Comparison of ENCODE assay signal across 10 cellular contexts in the genomic region with DNA sequence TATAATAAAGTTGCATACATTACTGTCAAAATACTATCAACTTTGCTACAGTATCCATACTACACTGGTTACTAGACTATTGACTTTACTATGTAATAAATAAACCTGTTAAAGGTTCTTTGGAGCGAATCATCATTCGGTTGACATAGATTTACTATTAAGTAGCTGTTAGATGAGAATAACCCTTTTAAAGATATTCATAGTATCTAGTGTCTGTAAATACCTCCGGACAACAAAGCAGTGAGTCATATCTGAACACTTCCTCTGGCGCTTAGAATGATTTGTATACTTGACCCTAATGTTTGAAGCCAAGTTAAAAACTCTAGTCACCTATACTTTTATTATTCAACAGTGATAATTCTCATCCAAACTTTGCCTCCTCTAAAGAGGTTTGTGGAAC.
DNase-seq lines count a peak whose midpoint lies in the region; ATAC-seq and TF ChIP-seq lines count a peak whose summit lies in the region.
"Had no signal": no experiment of that assay in that cellular context is flagged by ENCODE, and none has a peak within 500 bp of the region (broad histone marks: within the 10 kb centered on the region; RNA-seq: fewer than 3 reads in every experiment).

No MANE protein-coding gene starts in this region.

- no peaks in the 10 kb centered on the region for H3K36me3 Mint-ChIP-seq in Caco-2 (ENCODE audit: insufficient read depth, unreplicated experiment)
- H3K36me3 Mint-ChIP-seq in GM23338 (ENCODE audit: low read depth), result no peaks in the 10 kb centered on the region

- TF ChIP-seq RAD21 in Ishikawa (IDR thresholded peaks at IDR 0.05; ENCODE audit: low read depth), result no peak

- POLR2A ChIA-PET in Caco-2 (lab: Charles Lee), result no interaction called here

- no peaks in the 10 kb centered on the region for H3F3A ChIP-seq in GM23338 (replicated peaks; ENCODE audit: low read depth)

- H3K36me3 ChIP-seq in Caco-2 (ENCODE audit: control insufficient read depth, insufficient read depth, low read length) (no peaks in the 10 kb centered on the region), GM23338 (ENCODE audit: insufficient read depth) (no peaks in the 10 kb centered on the region), MG63 (no peaks in the 10 kb centered on the region)
- H3K36me3 ChIP-seq: BLaER1 treated with 17β-estradiol and CSF1 and Interleukin-3, amounts not matched to agents 10 nM and 100 nM had no signal

- H3K4me3 Mint-ChIP-seq in Caco-2 (ENCODE audit: unreplicated experiment) (no peak overlapping the region), GM23338 (no peak overlapping the region)
- H3K4me3 Mint-ChIP-seq: effector memory CD8-positive, alpha-beta T cell had no signal

- TF ChIP-seq CTCF in Caco-2 (IDR thresholded peaks at IDR 0.05; ENCODE audit: insufficient read depth in 1 of 2, low read depth in 1 of 2, low read length in 1 of 2, severe bottlenecking in 1 of 2, unreplicated experiment in 1 of 2) (no peak), GM23338 (conservative IDR thresholded peaks at IDR 0.05; ENCODE audit: low read depth in 2 of 2) (no peak), epithelial cell of proximal tubule (conservative IDR thresholded peaks at IDR 0.05; ENCODE audit: low read depth, low read length) (no peak)

- no peak overlapping the region for H3K4me3 ChIP-seq in Caco-2 (ENCODE audit: low read depth, low read length)
- H3K4me3 ChIP-seq in GM23338, result no peak overlapping the region
- no peak overlapping the region for H3K4me3 ChIP-seq in epithelial cell of proximal tubule (ENCODE audit: low read depth, low read length)
- H3K4me3 ChIP-seq in right cardiac atrium (ENCODE audit: low read length), result no peak overlapping the region
- no peak overlapping the region for H3K4me3 ChIP-seq in MG63
- H3K4me3 ChIP-seq: BLaER1 treated with 17β-estradiol and CSF1 and Interleukin-3, amounts not matched to agents 10 nM and 100 nM had no signal

- H3K79me2 ChIP-seq in GM23338 (replicated peaks; ENCODE audit: insufficient read depth), result no peaks in the 10 kb centered on the region

- intact Hi-C loops in Caco-2 (cut with micrococcal nuclease; ENCODE audit: unreplicated experiment) (no loop called here), right cardiac atrium (cut with DNase I) (no loop called here)

- no TSS peak for BruUV-seq in Caco-2 (replicated peaks; lab: Mats Ljungman, UMichigan)

- 40% methylated on average over 4 of the region's 4 CpGs for WGBS in right cardiac atrium

- H3K9me3 ChIP-seq in Caco-2 (no peaks in the 10 kb centered on the region), right cardiac atrium (ENCODE audit: control insufficient read depth, low read length) (no peaks in the 10 kb centered on the region), MG63 (no peaks in the 10 kb centered on the region)
- H3K9me3 ChIP-seq: BLaER1 treated with 17β-estradiol and CSF1 and Interleukin-3, amounts not matched to agents 10 nM and 100 nM had no signal

- no peak for DNase-seq in Caco-2
- DNase-seq in GM23338 (ENCODE audit: low spot score), result no peak
- DNase-seq in epithelial cell of proximal tubule (ENCODE audit: low read depth), result peak; percentile 63
- no peak for DNase-seq in iPS-NIHi7 (ENCODE audit: extremely low spot score)
- no peak for DNase-seq in right cardiac atrium
- DNase-seq in MG63, result no peak
- no peak for DNase-seq in NCI-H1930 (lab: John Stamatoyannopoulos, UW)
- DNase-seq: effector memory CD8-positive, alpha-beta T cell had no signal

- H3K27me3 Mint-ChIP-seq in Caco-2 (ENCODE audit: insufficient read depth, unreplicated experiment), result no peaks in the 10 kb centered on the region
- H3K27me3 Mint-ChIP-seq in GM23338 (ENCODE audit: insufficient read depth, low read depth, poor library complexity), result no peaks in the 10 kb centered on the region

- H3K27ac Mint-ChIP-seq in Caco-2 (ENCODE audit: unreplicated experiment), result peak overlapping the region; percentile 62
- H3K27ac Mint-ChIP-seq in GM23338, result peak overlapping the region; percentile 68; the same call in 1 of the 2 replicates
- H3K27ac Mint-ChIP-seq: effector memory CD8-positive, alpha-beta T cell had no signal

- CTCF ChIA-PET in Caco-2 (lab: Charles Lee), result no interaction called here

- H3K9me3 Mint-ChIP-seq in Caco-2 (ENCODE audit: unreplicated experiment) (no peaks in the 10 kb centered on the region), GM23338 (no peaks in the 10 kb centered on the region)
- H3K9me3 Mint-ChIP-seq: effector memory CD8-positive, alpha-beta T cell had no signal

- no peaks in the 10 kb centered on the region for H3K4me1 Mint-ChIP-seq in Caco-2 (ENCODE audit: low read depth, unreplicated experiment)
- H3K4me1 Mint-ChIP-seq in GM23338, result peaks cover 34% of the 10 kb centered on the region

- no peak for TF ChIP-seq EP300 in Ishikawa (IDR thresholded peaks at IDR 0.05; ENCODE audit: borderline replicate concordance)

- ATAC-seq in GM23338 (no peak), right cardiac atrium (no peak)
- ATAC-seq: effector memory CD8-positive, alpha-beta T cell had no signal

- no peaks in the 10 kb centered on the region for H4K20me1 ChIP-seq in GM23338 (replicated peaks; ENCODE audit: insufficient read depth)
- H4K20me1 ChIP-seq: BLaER1 treated with 17β-estradiol and CSF1 and Interleukin-3, amounts not matched to agents 10 nM and 100 nM had no signal

- no peaks in the 10 kb centered on the region for H3K9me2 ChIP-seq in GM23338 (ENCODE audit: insufficient read depth)

- no peak overlapping the region for H2AFZ ChIP-seq in GM23338

- peaks cover 12% of the 10 kb centered on the region for H3K4me1 ChIP-seq in Caco-2
- peaks cover 35% of the 10 kb centered on the region for H3K4me1 ChIP-seq in GM23338 (ENCODE audit: insufficient read depth)
- H3K4me1 ChIP-seq in right cardiac atrium (ENCODE audit: control insufficient read depth, insufficient read depth, low read length), result no peaks in the 10 kb centered on the region

- H3K27me3 ChIP-seq in Caco-2 (replicated peaks; ENCODE audit: control insufficient read depth, insufficient read depth, low read length), result no peaks in the 10 kb centered on the region
- no peaks in the 10 kb centered on the region for H3K27me3 ChIP-seq in GM23338 (ENCODE audit: insufficient read depth)
- H3K27me3 ChIP-seq in right cardiac atrium (ENCODE audit: control insufficient read depth, insufficient read depth), result no peaks in the 10 kb centered on the region
- H3K27me3 ChIP-seq in MG63, result no peaks in the 10 kb centered on the region
- H3K27me3 ChIP-seq: BLaER1 treated with 17β-estradiol and CSF1 and Interleukin-3, amounts not matched to agents 10 nM and 100 nM had no signal

- H3K27ac ChIP-seq in GM23338 (ENCODE audit: low read depth) (no peak overlapping the region), right cardiac atrium (ENCODE audit: low read length) (no peak overlapping the region)
- H3K27ac ChIP-seq: BLaER1 treated with 17β-estradiol and CSF1 and Interleukin-3, amounts not matched to agents 10 nM and 100 nM had no signal

- H3K4me2 ChIP-seq in GM23338, result peak overlapping the region; percentile 29; the same call in 1 of the 2 replicates

TF ChIP-seq in GM23338, 12 proteins besides CTCF, POLR2A, EP300 and RAD21:
- no peak for TF ChIP-seq ZNF114 (CRISPR knock-in tag; IDR thresholded peaks at IDR 0.05)
- TF ChIP-seq JUNB (IDR thresholded peaks at IDR 0.05; ENCODE audit: unreplicated experiment), result no peak
- no peak for TF ChIP-seq CREB1 (CRISPR knock-in tag; IDR thresholded peaks at IDR 0.05; ENCODE audit: low read depth)
- TF ChIP-seq EZH2phosphoT487 (IDR thresholded peaks at IDR 0.05; ENCODE audit: unreplicated experiment), result no peak
- TF ChIP-seq, protein P1, sequence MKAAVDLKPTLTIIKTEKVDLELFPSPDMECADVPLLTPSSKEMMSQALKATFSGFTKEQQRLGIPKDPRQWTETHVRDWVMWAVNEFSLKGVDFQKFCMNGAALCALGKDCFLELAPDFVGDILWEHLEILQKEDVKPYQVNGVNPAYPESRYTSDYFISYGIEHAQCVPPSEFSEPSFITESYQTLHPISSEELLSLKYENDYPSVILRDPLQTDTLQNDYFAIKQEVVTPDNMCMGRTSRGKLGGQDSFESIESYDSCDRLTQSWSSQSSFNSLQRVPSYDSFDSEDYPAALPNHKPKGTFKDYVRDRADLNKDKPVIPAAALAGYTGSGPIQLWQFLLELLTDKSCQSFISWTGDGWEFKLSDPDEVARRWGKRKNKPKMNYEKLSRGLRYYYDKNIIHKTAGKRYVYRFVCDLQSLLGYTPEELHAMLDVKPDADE (IDR thresholded peaks at IDR 0.05), result no peak
- no peak for TF ChIP-seq POLR2AphosphoS5 (IDR thresholded peaks at IDR 0.05; ENCODE audit: low read depth)
- TF ChIP-seq STAT1 (IDR thresholded peaks at IDR 0.05; ENCODE audit: unreplicated experiment), result no peak

TF ChIP-seq in Ishikawa, 13 proteins besides CTCF, POLR2A, EP300 and RAD21:
- TF ChIP-seq TEAD4 (IDR thresholded peaks at IDR 0.05) (0 out of 2 replicates have a peak, but pooled peaks have one; percentile 17), FOXM1 (IDR thresholded peaks at IDR 0.05; ENCODE audit: borderline replicate concordance, low read depth) (no peak), TAF1 (IDR thresholded peaks at IDR 0.05; ENCODE audit: low read depth) (no peak), CEBPB (IDR thresholded peaks at IDR 0.05) (no peak), YY1 (IDR thresholded peaks at IDR 0.05; ENCODE audit: low read depth) (no peak)
- TF ChIP-seq, protein P2, sequence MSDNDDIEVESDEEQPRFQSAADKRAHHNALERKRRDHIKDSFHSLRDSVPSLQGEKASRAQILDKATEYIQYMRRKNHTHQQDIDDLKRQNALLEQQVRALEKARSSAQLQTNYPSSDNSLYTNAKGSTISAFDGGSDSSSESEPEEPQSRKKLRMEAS (IDR thresholded peaks at IDR 0.05), result no peak
